7 cellular contexts compared by ENCODE assay signal in genomic region chr18:14086459-14087231, GRCh38. TPM values are rescaled to one million over a fixed set of nuclear protein-coding genes. Genes with fewer than 3 reads are reported as not detected.
A peak's percentile ranks its signal among the peaks of the same experiment; 100 is the strongest.
DNase-seq lines count a peak whose midpoint lies in the region; ATAC-seq, FAIRE-seq and TF ChIP-seq lines count a peak whose summit lies in the region.

No MANE protein-coding gene starts in this region.

- H3K4me1 Mint-ChIP-seq in mesothelial cell of epicardium = no peaks in the 10 kb centered on the region

- no peaks in the 10 kb centered on the region for H3K9me3 Mint-ChIP-seq in mesothelial cell of epicardium

- H3K27me3 ChIP-seq in dorsolateral prefrontal cortex = no peaks in the 10 kb centered on the region

- ATAC-seq in HG02798 (IDR thresholded peaks at IDR 0.05; ENCODE audit: poor library complexity, unreplicated experiment) = peak; percentile 46

- DNase-seq in NCI-H774 (lab: John Stamatoyannopoulos, UW) (peak; percentile 4), dorsolateral prefrontal cortex (peak in 3 of 10 donors; percentile 29 to 45 (median 38)), mesothelial cell of epicardium (ENCODE audit: low spot score in 2 of 2, unreplicated experiment in 2 of 2) (no peak), T-helper 9 cell (no peak)
- DNase-seq in stimulated activated naive CD4-positive, alpha-beta T cell treated with Interleukin-2 at 50 U/mL for 16 hours (lab: John Stamatoyannopoulos, UW) = no peak

- H3K36me3 Mint-ChIP-seq in mesothelial cell of epicardium = no peaks in the 10 kb centered on the region

- H3K4me3 Mint-ChIP-seq in mesothelial cell of epicardium = no peak overlapping the region

- intact Hi-C loops in dorsolateral prefrontal cortex (cut with DNase I) = loop anchor here in 1 of 2 donors (2.0 to 5.0 kb wide), 3 partner anchors 99 to 264 kb away; no protein-coding TSS in a partner anchor

- FAIRE-seq in G401.6 (lab: Jason Lieb, UNC) = peak; percentile 75

- H3K27ac ChIP-seq in dorsolateral prefrontal cortex = no peak overlapping the region

- no peak overlapping the region for H3K27ac Mint-ChIP-seq in mesothelial cell of epicardium

- peak overlapping the region in 4 of 59 donors; percentile 12 to 31 (median 14) for H3K4me3 ChIP-seq in dorsolateral prefrontal cortex

- H3K27me3 Mint-ChIP-seq in mesothelial cell of epicardium (ENCODE audit: low read depth) = peaks cover 1% of the 10 kb centered on the region

- TF ChIP-seq CTCF in dorsolateral prefrontal cortex (IDR thresholded peaks at IDR 0.05 in 54 of 56, conservative IDR thresholded peaks at IDR 0.05 in 2 of 56; ENCODE audit: low read depth in 1 of 56, partially characterized antibody in 56 of 56) (peak; percentile 44 to 86 (median 72)), mesothelial cell of epicardium (IDR thresholded peaks at IDR 0.05; ENCODE audit: unreplicated experiment) (peak; percentile 73)

RNA-seq across cellular contexts. Expression of gene ZNF519, which starts 45.6 kb away (rescaled TPM):
- 10 to 100 TPM; 26.0 to 69.6 (median 46.4) TPM for total RNA-seq in dorsolateral prefrontal cortex
- 19.6 to 24.0 TPM (median 22.4 TPM) in 3 replicates for total RNA-seq in mesothelial cell of epicardium
